10 cellular contexts compared by ENCODE assay signal in genomic region chr10:79082631-79083581, GRCh38. TPM values are rescaled to one million over a fixed set of nuclear protein-coding genes. Genes with fewer than 3 reads are reported as not detected.
DNase-seq lines count a peak whose midpoint lies in the region; ATAC-seq, FAIRE-seq and TF ChIP-seq lines count a peak whose summit lies in the region.
"Had no signal": no experiment of that assay in that cellular context is flagged by ENCODE, and none has a peak within 500 bp of the region (broad histone marks: within the 10 kb centered on the region; RNA-seq: fewer than 3 reads in every experiment).

No MANE protein-coding gene starts in this region.

- WGBS in HepG2 (ENCODE audit: low lambda C conversion rate), result 94% methylated on average over 5 of the region's 8 CpGs
- 49 to 76% (median 72%) methylated on average over 5 to 8 of the region's 8 CpGs for WGBS in spleen, 5 donors

- H3K4me1 ChIP-seq in HCT116 (ENCODE audit: control insufficient read depth in 1 of 2, insufficient read depth in 2 of 2, low read length in 2 of 2) (peaks cover 56 to 68% of the 10 kb centered on the region in 2 experiments), HepG2 (ENCODE audit: insufficient read depth, low read length) (peaks cover 100% of the 10 kb centered on the region), spleen (peaks cover 77 to 100% (median 95%) of the 10 kb centered on the region in 6 donors)

- TF ChIP-seq RAD21 in HCT116 (IDR thresholded peaks at IDR 0.05; ENCODE audit: low read depth), result no peak
- TF ChIP-seq RAD21 in HepG2 (CRISPR knock-in tag; IDR thresholded peaks at IDR 0.05), result no peak

- no peaks in the 10 kb centered on the region for H3K36me3 ChIP-seq in HCT116 (ENCODE audit: control insufficient read depth in 1 of 2, insufficient read depth in 2 of 2, low read length in 2 of 2)
- peaks cover 6 to 36% of the 10 kb centered on the region in 2 experiments; a peak in 4 of 5 replicates for H3K36me3 ChIP-seq in HepG2 (replicated peaks in 1 of 2; ENCODE audit: control insufficient read depth in 1 of 2, insufficient read depth in 2 of 2, low read length in 2 of 2)
- H3K36me3 ChIP-seq in spleen, result no peaks in the 10 kb centered on the region
- H3K36me3 ChIP-seq: SJCRH30 had no signal

- in situ Hi-C loops in HepG2 (cut with HindIII; ENCODE audit: extremely low pct_ligation_motif_present, low pct_unique_long_range_greater_than_20kb), result loop anchor here (25.0 kb wide), 1 partner anchor 104 kb away; no protein-coding TSS in a partner anchor

- H2AFZ ChIP-seq in HCT116 (ENCODE audit: low read depth, low read length, poor library complexity, severe bottlenecking) (no peak overlapping the region), HepG2 (ENCODE audit: low read length) (no peak overlapping the region)

- no peaks in the 10 kb centered on the region for H3K27me3 ChIP-seq in HCT116 (ENCODE audit: insufficient read depth, low read length)
- H3K27me3 ChIP-seq in HepG2 (ENCODE audit: control insufficient read depth in 1 of 2, insufficient read depth in 2 of 2, low read length in 2 of 2), result no peaks in the 10 kb centered on the region
- H3K27me3 ChIP-seq in spleen (replicated peaks in 1 of 7), result peaks cover 0 to 9% (median 0%) of the 10 kb centered on the region in 7 donors
- H3K27me3 ChIP-seq: SJCRH30 had no signal

- BruUV-seq in HCT116 (replicated peaks; lab: Mats Ljungman, UMichigan) (no TSS peak), HepG2 (replicated peaks; lab: Mats Ljungman, UMichigan) (no TSS peak)

- H3K4me3 ChIP-seq in HCT116 (replicated peaks in 1 of 2; ENCODE audit: low read depth in 1 of 2, low read length in 2 of 2) (no peak overlapping the region), HepG2 (replicated peaks in 1 of 3; ENCODE audit: insufficient read depth in 1 of 3, low read depth in 2 of 3, low read length in 3 of 3) (no peak overlapping the region; a peak in 1 of 6 replicates), spleen (no peak overlapping the region)
- H3K4me3 ChIP-seq: SJCRH30 had no signal

- H4K20me1 ChIP-seq in HCT116 (ENCODE audit: insufficient read depth), result no peaks in the 10 kb centered on the region
- H4K20me1 ChIP-seq in HepG2 (ENCODE audit: insufficient read depth, low read length), result peaks cover 92% of the 10 kb centered on the region

- no peak overlapping the region for H3K27ac ChIP-seq in HCT116 (ENCODE audit: low read depth, low read length)
- H3K27ac ChIP-seq in HepG2 (ENCODE audit: extremely low read length, insufficient read depth, low read length), result peak overlapping the region; percentile 84
- peak overlapping the region; percentile 0 to 96 (median 78) for H3K27ac ChIP-seq in spleen
- H3K27ac ChIP-seq: SJCRH30 had no signal

- DNase-seq in HCT116 (ENCODE audit: low read depth, low spot score) (no peak), amniotic epithelial cell (ENCODE audit: low read depth) (peak; percentile 51), HepG2 (ENCODE audit: low spot score) (no peak), spleen (peak; percentile 82), mesenteric fat pad (ENCODE audit: low spot score) (no peak), NCI-H526 (lab: John Stamatoyannopoulos, UW) (no peak)
- DNase-seq: NCI-H1092, SJCRH30 had no signal

- CTCF ChIA-PET in HCT116 (lab: Charles Lee), result no interaction called here
- CTCF ChIA-PET in HepG2 (lab: Yijun Ruan, JAX; ENCODE audit: low intra/inter-chr PET ratio, low total read pairs), result no interaction called here

- H3K79me2 ChIP-seq in HCT116 (ENCODE audit: insufficient read depth, low read length) (peaks cover 72% of the 10 kb centered on the region; the same call in 1 of the 2 replicates), HepG2 (ENCODE audit: insufficient read depth, low read length) (peaks cover 99% of the 10 kb centered on the region)

- TF ChIP-seq POLR2A in HCT116 (IDR thresholded peaks at IDR 0.05; ENCODE audit: borderline replicate concordance, extremely low read depth, insufficient read depth, insufficient read length), result no peak
- TF ChIP-seq POLR2A in HepG2 (IDR thresholded peaks at IDR 0.05; ENCODE audit: insufficient read depth in 1 of 2, low read depth in 2 of 2, low read length in 2 of 2), result no peak
- no peak for TF ChIP-seq POLR2A in spleen (IDR thresholded peaks at IDR 0.05)

- ATAC-seq in HCT116 (no peak), HepG2 (no peak), HG02973 (IDR thresholded peaks at IDR 0.05; ENCODE audit: unreplicated experiment) (no peak), GM21825 (IDR thresholded peaks at IDR 0.05; ENCODE audit: unreplicated experiment) (no peak)

- RAD21 ChIA-PET in HCT116 (lab: Charles Lee; ENCODE audit: low non-redundant PET in 1 of 2, low total read pairs in 2 of 2, uncharacterized antibody in 2 of 2, unreplicated experiment in 2 of 2), result no interaction called here

- FAIRE-seq in HepG2 (lab: Jason Lieb, UNC), result no peak

- no peak overlapping the region for H3K9ac ChIP-seq in HCT116 (ENCODE audit: low read length)
- peak overlapping the region; percentile 64; the same call in 1 of the 2 replicates for H3K9ac ChIP-seq in HepG2 (ENCODE audit: insufficient read depth, low read depth, low read length)

- TF ChIP-seq EP300 in HepG2 (IDR thresholded peaks at IDR 0.05; ENCODE audit: low read depth in 2 of 2, low read length in 2 of 2) (no peak), HepG2 (CRISPR knock-in tag; IDR thresholded peaks at IDR 0.05; ENCODE audit: borderline replicate concordance) (no peak)

- H3K4me2 ChIP-seq in HCT116 (ENCODE audit: low read length) (peak overlapping the region; percentile 46; the same call in 1 of the 2 replicates), HepG2 (ENCODE audit: low read depth, low read length) (peak overlapping the region; percentile 63; the same call in 1 of the 2 replicates)

- TF ChIP-seq CTCF in HCT116 (IDR thresholded peaks at IDR 0.05 in 2 of 3, conservative IDR thresholded peaks at IDR 0.05 in 1 of 3; ENCODE audit: borderline replicate concordance in 1 of 3, insufficient read depth in 1 of 3, low read depth in 2 of 3, low read length in 2 of 3) (no peak), HepG2 (CRISPR knock-in tag; IDR thresholded peaks at IDR 0.05) (no peak), spleen (IDR thresholded peaks at IDR 0.05 in 8 of 11, conservative IDR thresholded peaks at IDR 0.05 in 3 of 11) (no peak)

- POLR2A ChIA-PET in HCT116 (lab: Charles Lee) (no interaction called here), HepG2 (lab: Yijun Ruan, JAX) (interaction anchor here (1.2 to 3.0 kb wide), 2 partner anchors 110 to 112 kb away, joined by 3 to 7 read pairs; no protein-coding TSS in a partner anchor)

- H3K9me3 ChIP-seq in HCT116 (ENCODE audit: control insufficient read depth in 1 of 2, insufficient read depth in 1 of 2, low read depth in 1 of 2, low read length in 2 of 2) (no peaks in the 10 kb centered on the region), HepG2 (ENCODE audit: low read length) (no peaks in the 10 kb centered on the region), spleen (no peaks in the 10 kb centered on the region)
- H3K9me3 ChIP-seq: SJCRH30 had no signal

- H3K9me2 ChIP-seq in HCT116 (ENCODE audit: insufficient read depth), result no peaks in the 10 kb centered on the region

- intact Hi-C loops in HCT116 (cut with micrococcal nuclease) (loop anchor here (5.0 kb wide), 1 partner anchor 104 kb away; no protein-coding TSS in a partner anchor), HepG2 (cut with micrococcal nuclease; ENCODE audit: unreplicated experiment) (no loop called here), spleen (cut with DNase I; ENCODE audit: low total_unique reads) (no loop called here)

TF ChIP-seq in HCT116, 20 proteins besides CTCF, POLR2A, EP300 and RAD21 (continues in another document):
- TF ChIP-seq SIN3A (IDR thresholded peaks at IDR 0.05; ENCODE audit: low read depth) (no peak), CBX3 (IDR thresholded peaks at IDR 0.05; ENCODE audit: low read depth) (no peak), EZH2 (IDR thresholded peaks at IDR 0.05) (no peak), JUND (IDR thresholded peaks at IDR 0.05) (no peak), TCF7L2 (IDR thresholded peaks at IDR 0.05; ENCODE audit: borderline replicate concordance, extremely low read depth, insufficient read depth, insufficient read length) (no peak), POLR2AphosphoS5 (IDR thresholded peaks at IDR 0.05; ENCODE audit: low read depth, low read length) (no peak)

RNA-seq across cellular contexts. Expression of gene ZMIZ1, which starts 14.1 kb away (rescaled TPM):
- total RNA-seq in HCT116 (2021; ENCODE audit: unreplicated experiment), result 28.4 TPM
- polyA plus RNA-seq in HCT116 (2012), result 18.9 and 19.3 TPM in 2 replicates
- 5.3 and 11.0 TPM in 2 replicates for total RNA-seq in HepG2 (2016; rRNA removed; fragmentation: Illumina TruSeq; extraction: Trizol)
- total RNA-seq in HepG2 (2016; cell fraction: cytosol; rRNA removed; fragmentation: Illumina TruSeq; extraction: Trizol; ENCODE audit: low read depth), result 2.3 and 2.6 TPM in 2 replicates
- total RNA-seq in HepG2 (2016; cell fraction: insoluble cytoplasmic fraction; rRNA removed; fragmentation: Illumina TruSeq; extraction: Trizol), result 5.2 and 10.5 TPM in 2 replicates
- total RNA-seq in HepG2 (2016; cell fraction: membrane; rRNA removed; fragmentation: Illumina TruSeq; extraction: Trizol), result 7.0 and 7.7 TPM in 2 replicates
- total RNA-seq in HepG2 (2016; cell fraction: nucleus; rRNA removed; fragmentation: Illumina TruSeq; extraction: Trizol), result 9.9 and 13.1 TPM in 2 replicates
- polyA plus RNA-seq in HepG2 (2011; rRNA removed), result 8.8 and 10.2 TPM in 2 replicates
- 7.4 TPM in 2 replicates for polyA plus RNA-seq in HepG2 (2011; cell fraction: cytosol; rRNA removed)
- polyA plus RNA-seq in HepG2 (2011; cell fraction: nucleus; rRNA removed), result 42.1 and 46.0 TPM in 2 replicates
- polyA plus RNA-seq in HepG2 (2012), result 22.4 and 32.5 TPM in 2 replicates
- polyA plus RNA-seq in HepG2 (2016; cell fraction: cytosol; fragmentation: Illumina TruSeq; extraction: Trizol; ENCODE audit: low read depth), result 0.69 and 1.1 TPM in 2 replicates
- polyA plus RNA-seq in HepG2 (2016; cell fraction: insoluble cytoplasmic fraction; fragmentation: Illumina TruSeq; extraction: Trizol; ENCODE audit: low read depth), result 16.0 and 20.6 TPM in 2 replicates
- polyA plus RNA-seq in HepG2 (2016; cell fraction: membrane; fragmentation: Illumina TruSeq; extraction: Trizol; ENCODE audit: low read depth), result 2.4 and 3.8 TPM in 2 replicates
- polyA plus RNA-seq in HepG2 (2016; cell fraction: nucleus; fragmentation: Illumina TruSeq; extraction: Trizol; ENCODE audit: insufficient read depth, low read depth), result 25.8 and 26.9 TPM in 2 replicates
- 7.8 and 28.6 TPM in 2 replicates for polyA minus RNA-seq in HepG2 (2011; rRNA and poly(A)+ RNA removed; ENCODE audit: low replicate concordance)
- polyA minus RNA-seq in HepG2 (2011; cell fraction: cytosol; rRNA and poly(A)+ RNA removed), result 19.5 and 20.1 TPM in 2 replicates
- 27.4 and 29.2 TPM in 2 replicates for polyA minus RNA-seq in HepG2 (2011; cell fraction: nucleus; rRNA and poly(A)+ RNA removed)
- 100 to 1,000 TPM; 117 to 210 (median 129) TPM for total RNA-seq in spleen
- 10 to 100 TPM; 10.7 to 29.7 (median 11.8) TPM for polyA plus RNA-seq in spleen
- total RNA-seq in mesenteric fat pad, result 81.1 TPM

Comparison
In these comparisons a context has a peak if more than half of its experiments do, and no peak if none do; other contexts are left out.
1. DNase-seq: peak in amniotic epithelial cell (single experiment) and spleen (single experiment); none in HCT116 (single experiment), HepG2 (single experiment), mesenteric fat pad (single experiment) and NCI-H526 (0 of 2).